22 cellular contexts compared by ENCODE assay signal in genomic region chr18:3552305-3552704, GRCh38.
"Had no signal": no experiment of that assay in that cellular context is flagged by ENCODE, and none has a peak within 500 bp of the region (broad histone marks: within the 10 kb centered on the region; RNA-seq: fewer than 3 reads in every experiment).

No MANE protein-coding gene starts in this region.

- ATAC-seq: activated CD4-positive, alpha-beta T cell treated with anti-CD3 and anti-CD28 coated beads for 36 hours; body of pancreas; natural killer cell treated with Interleukin-12 subunit alpha and Interleukin-12 subunit beta and Interleukin-15 and Interleukin-18, amount 100 ng/mL, for 72 hours; stimulated activated naive B cell treated with anti-CD40 and anti-IgM and Interleukin-4, amounts not matched to agents 10 μg/mL and 1 μg/mL and 100 μg/mL, for 72 hours; upper lobe of right lung had no signal

- H3K9me3 Mint-ChIP-seq: activated naive CD8-positive, alpha-beta T cell treated with anti-CD3 and anti-CD28 coated beads, Interleukin-2, amount 10 ng/mL, durations not matched to agents 7 days and 5 days; natural killer cell treated with Interleukin-12 subunit alpha and Interleukin-12 subunit beta and Interleukin-15 and Interleukin-18, amount 100 ng/mL, for 72 hours; stimulated activated naive B cell treated with anti-CD40 and anti-IgM and Interleukin-4, amounts not matched to agents 10 μg/mL and 1 μg/mL and 100 μg/mL, for 72 hours had no signal

- H3K36me3 Mint-ChIP-seq: activated naive CD8-positive, alpha-beta T cell treated with anti-CD3 and anti-CD28 coated beads, Interleukin-2, amount 10 ng/mL, durations not matched to agents 7 days and 5 days; mesothelial cell of epicardium; natural killer cell treated with Interleukin-12 subunit alpha and Interleukin-12 subunit beta and Interleukin-15 and Interleukin-18, amount 100 ng/mL, for 72 hours; stimulated activated naive B cell treated with anti-CD40 and anti-IgM and Interleukin-4, amounts not matched to agents 10 μg/mL and 1 μg/mL and 100 μg/mL, for 72 hours had no signal

- H3K4me1 Mint-ChIP-seq: activated CD4-positive, alpha-beta T cell treated with anti-CD3 and anti-CD28 coated beads for 36 hours; activated naive CD8-positive, alpha-beta T cell treated with anti-CD3 and anti-CD28 coated beads, Interleukin-2, amount 10 ng/mL, durations not matched to agents 7 days and 5 days; stimulated activated naive B cell treated with anti-CD40 and anti-IgM and Interleukin-4, amounts not matched to agents 10 μg/mL and 1 μg/mL and 100 μg/mL, for 72 hours had no signal

- DNase-seq: activated CD4-positive, alpha-beta T cell treated with anti-CD3 and anti-CD28 coated beads for 36 hours; activated CD4-positive, alpha-beta T cell treated with anti-CD3 and anti-CD28 coated beads, Interleukin-2, amount 50 U/mL, for 48 hours; activated naive CD4-positive, alpha-beta T cell treated with Interleukin-2 at 50 U/mL for 16 hours; activated naive CD8-positive, alpha-beta T cell treated with anti-CD3 and anti-CD28 coated beads, Interleukin-2, amount 10 ng/mL, durations not matched to agents 7 days and 5 days; amygdala; body of pancreas; caudate nucleus; erythroblast; foreskin melanocyte; glutamatergic neuron; hypothalamus; nucleus accumbens; posterior cingulate gyrus; spleen; stimulated activated CD4-positive, alpha-beta T cell treated with anti-CD3 and anti-CD28 coated beads, Interleukin-4, amount 100 ng/mL, for 4 hours; stimulated activated naive B cell treated with anti-CD40 and anti-IgM and Interleukin-4, amounts not matched to agents 10 μg/mL and 1 μg/mL and 100 μg/mL, for 72 hours; upper lobe of right lung had no signal

- H3K27me3 Mint-ChIP-seq: activated CD4-positive, alpha-beta T cell treated with anti-CD3 and anti-CD28 coated beads for 36 hours; activated naive CD8-positive, alpha-beta T cell treated with anti-CD3 and anti-CD28 coated beads, Interleukin-2, amount 10 ng/mL, durations not matched to agents 7 days and 5 days; stimulated activated naive B cell treated with anti-CD40 and anti-IgM and Interleukin-4, amounts not matched to agents 10 μg/mL and 1 μg/mL and 100 μg/mL, for 72 hours had no signal

- H3K27ac Mint-ChIP-seq: activated CD4-positive, alpha-beta T cell treated with anti-CD3 and anti-CD28 coated beads for 36 hours; activated naive CD8-positive, alpha-beta T cell treated with anti-CD3 and anti-CD28 coated beads, Interleukin-2, amount 10 ng/mL, durations not matched to agents 7 days and 5 days; mesothelial cell of epicardium; stimulated activated naive B cell treated with anti-CD40 and anti-IgM and Interleukin-4, amounts not matched to agents 10 μg/mL and 1 μg/mL and 100 μg/mL, for 72 hours had no signal

- H3K4me3 Mint-ChIP-seq: activated CD4-positive, alpha-beta T cell treated with anti-CD3 and anti-CD28 coated beads for 36 hours; activated naive CD8-positive, alpha-beta T cell treated with anti-CD3 and anti-CD28 coated beads, Interleukin-2, amount 10 ng/mL, durations not matched to agents 7 days and 5 days; mesothelial cell of epicardium; natural killer cell treated with Interleukin-12 subunit alpha and Interleukin-12 subunit beta and Interleukin-15 and Interleukin-18, amount 100 ng/mL, for 72 hours; stimulated activated naive B cell treated with anti-CD40 and anti-IgM and Interleukin-4, amounts not matched to agents 10 μg/mL and 1 μg/mL and 100 μg/mL, for 72 hours had no signal

- FAIRE-seq: colon, endometrium, keratinocyte had no signal
